ENCODE assay signal across 8 cellular contexts in the genomic region with DNA sequence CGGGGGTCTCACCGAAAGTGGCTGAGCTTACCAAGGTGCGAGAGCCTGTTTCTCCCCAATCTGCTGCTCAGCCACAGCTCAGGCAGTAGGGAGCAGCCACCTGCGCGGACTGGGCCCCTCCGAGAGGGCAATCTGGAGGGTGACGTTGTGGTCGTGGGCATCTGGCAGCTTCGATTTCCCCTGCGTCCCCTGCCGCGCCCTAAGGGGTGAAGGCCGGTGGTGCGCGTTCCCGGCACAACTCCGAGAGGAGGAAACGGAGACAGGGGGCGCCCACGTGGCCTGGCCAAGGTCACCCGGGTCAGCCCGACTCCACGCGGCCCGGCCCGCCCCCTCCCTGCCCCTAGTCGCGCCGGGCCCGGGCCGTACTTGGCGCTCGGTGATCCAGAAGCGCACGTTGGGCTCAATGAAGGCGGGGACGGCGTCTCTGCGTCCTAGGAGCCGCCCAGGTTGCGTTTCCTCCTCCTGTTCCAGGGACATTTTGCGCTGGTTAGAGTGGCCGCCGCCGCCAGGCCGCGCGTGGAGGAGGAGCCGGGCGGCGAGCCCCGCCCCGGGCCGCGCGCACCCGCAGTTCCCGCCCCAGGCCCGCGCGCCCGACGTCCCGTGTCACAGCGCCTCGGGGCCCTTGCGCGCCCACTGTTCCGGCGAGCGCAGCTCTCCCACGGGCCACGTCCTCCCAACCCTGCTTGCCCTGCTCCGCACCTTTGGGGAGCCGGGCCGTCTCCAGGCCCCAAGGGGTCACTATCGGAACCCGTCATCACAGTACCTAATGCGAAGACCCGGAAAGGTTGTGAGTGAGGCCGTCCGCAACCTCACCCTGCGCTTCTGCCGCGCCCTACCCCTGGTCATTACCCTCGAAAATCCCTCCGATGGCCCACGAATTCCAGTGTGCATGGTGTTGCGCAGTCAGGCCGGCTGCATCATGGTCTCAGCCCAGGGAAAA. TPM values are rescaled to one million over a fixed set of nuclear protein-coding genes. Genes with fewer than 3 reads are reported as not detected.
DNase-seq lines count a peak whose midpoint lies in the region; ATAC-seq and TF ChIP-seq lines count a peak whose summit lies in the region.

A gene with protein sequence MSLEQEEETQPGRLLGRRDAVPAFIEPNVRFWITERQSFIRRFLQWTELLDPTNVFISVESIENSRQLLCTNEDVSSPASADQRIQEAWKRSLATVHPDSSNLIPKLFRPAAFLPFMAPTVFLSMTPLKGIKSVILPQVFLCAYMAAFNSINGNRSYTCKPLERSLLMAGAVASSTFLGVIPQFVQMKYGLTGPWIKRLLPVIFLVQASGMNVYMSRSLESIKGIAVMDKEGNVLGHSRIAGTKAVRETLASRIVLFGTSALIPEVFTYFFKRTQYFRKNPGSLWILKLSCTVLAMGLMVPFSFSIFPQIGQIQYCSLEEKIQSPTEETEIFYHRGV (minus strand): TSS at position 544 of the 940 bp plus-strand sequence. CDS start 67 bp downstream, at position 477.

- H3K4me1 Mint-ChIP-seq in activated T-cell treated with anti-CD3 and anti-CD28 coated beads, Interleukin-2, amount 50 U/mL, for 24 hours (ENCODE audit: low read depth): peaks cover 44% of the 10 kb centered on the region
- H3K4me1 Mint-ChIP-seq in naive thymus-derived CD4-positive, alpha-beta T cell: peaks cover 22 to 39% (median 32%) of the 10 kb centered on the region in 7 donors
- H3K4me1 Mint-ChIP-seq in stimulated activated naive B cell treated with anti-CD40 and anti-IgM and Interleukin-4, amounts not matched to agents 10 μg/mL and 1 μg/mL and 100 μg/mL, for 72 hours: peaks cover 16 to 30% of the 10 kb centered on the region in 2 donors

- no peak for TF ChIP-seq CTCF in PC-9 (conservative IDR thresholded peaks at IDR 0.05)
- TF ChIP-seq CTCF in esophagus squamous epithelium (IDR thresholded peaks at IDR 0.05): peak in 3 of 6 experiments; percentile 5 to 17 (median 9)

- CTCF ChIA-PET in PC-9 (lab: Charles Lee): interaction anchor here (0.6 to 0.7 kb wide), 2 partner anchors 315 to 437 kb away, joined by 3 to 4 read pairs; no protein-coding TSS in a partner anchor
- CTCF ChIA-PET in naive thymus-derived CD4-positive, alpha-beta T cell (lab: Charles Lee): interaction anchor here (0.7 kb wide), 1 partner anchor 23 kb away, joined by 3 read pairs; no protein-coding TSS in a partner anchor

- no peaks in the 10 kb centered on the region for H3K9me3 ChIP-seq in PC-9 (ENCODE audit: insufficient read depth, low read depth)
- H3K9me3 ChIP-seq in esophagus squamous epithelium: no peaks in the 10 kb centered on the region
- H3K9me3 ChIP-seq in naive thymus-derived CD4-positive, alpha-beta T cell (ENCODE audit: control insufficient read depth in 2 of 3, low read length in 3 of 3): no peaks in the 10 kb centered on the region

- H3K79me2 ChIP-seq in PC-9 (ENCODE audit: low read depth): 0 out of 2 replicates have a peak, but pooled peaks cover 6% of the 10 kb centered on the region

- 0 to 1% methylated on average over 16 to 21 of the region's 90 CpGs for WGBS in esophagus squamous epithelium, 2 donors

- BruUV-seq in PC-9 (replicated peaks; lab: Mats Ljungman, UMichigan): no TSS peak

- no peaks in the 10 kb centered on the region for H3K27me3 ChIP-seq in PC-9 (ENCODE audit: insufficient read depth, low read depth)
- H3K27me3 ChIP-seq in esophagus squamous epithelium: no peaks in the 10 kb centered on the region
- no peaks in the 10 kb centered on the region for H3K27me3 ChIP-seq in naive thymus-derived CD4-positive, alpha-beta T cell (ENCODE audit: control insufficient read depth in 2 of 2, insufficient read depth in 2 of 2, low read length in 2 of 2)

- no peaks in the 10 kb centered on the region for H4K20me1 ChIP-seq in PC-9 (ENCODE audit: insufficient read depth)

- peak within 1 kb of the TSS; percentile 84 for H3K4me3 ChIP-seq in PC-9
- peak within 1 kb of the TSS; percentile 71 to 85 (median 80) for H3K4me3 ChIP-seq in esophagus squamous epithelium
- peak within 1 kb of the TSS; percentile 95 for H3K4me3 ChIP-seq in naive thymus-derived CD4-positive, alpha-beta T cell (ENCODE audit: low read length)

- H3K9me2 ChIP-seq in PC-9 (ENCODE audit: insufficient read depth): no peaks in the 10 kb centered on the region

- peak within 1 kb of the TSS; percentile 87 for H3K4me3 Mint-ChIP-seq in activated T-cell treated with anti-CD3 and anti-CD28 coated beads, Interleukin-2, amount 50 U/mL, for 24 hours
- H3K4me3 Mint-ChIP-seq in naive thymus-derived CD4-positive, alpha-beta T cell: peak within 1 kb of the TSS; percentile 89 to 95 (median 92)
- peak within 1 kb of the TSS; percentile 93 to 95 for H3K4me3 Mint-ChIP-seq in stimulated activated naive B cell treated with anti-CD40 and anti-IgM and Interleukin-4, amounts not matched to agents 10 μg/mL and 1 μg/mL and 100 μg/mL, for 72 hours

- H3K4me2 ChIP-seq in PC-9: peak within 1 kb of the TSS; percentile 87

- peaks cover 95% of the 10 kb centered on the region for H3K36me3 Mint-ChIP-seq in activated T-cell treated with anti-CD3 and anti-CD28 coated beads, Interleukin-2, amount 50 U/mL, for 24 hours (ENCODE audit: low read depth)
- peaks cover 7 to 28% (median 17%) of the 10 kb centered on the region in 5 donors for H3K36me3 Mint-ChIP-seq in naive thymus-derived CD4-positive, alpha-beta T cell
- H3K36me3 Mint-ChIP-seq in stimulated activated naive B cell treated with anti-CD40 and anti-IgM and Interleukin-4, amounts not matched to agents 10 μg/mL and 1 μg/mL and 100 μg/mL, for 72 hours: peaks cover 32 to 47% of the 10 kb centered on the region in 2 donors

- H3K36me3 ChIP-seq in PC-9 (ENCODE audit: low read depth) (no peaks in the 10 kb centered on the region), esophagus squamous epithelium (peaks cover 0 to 58% (median 20%) of the 10 kb centered on the region in 3 donors)
- peaks cover 0 to 43% (median 18%) of the 10 kb centered on the region in 3 experiments for H3K36me3 ChIP-seq in naive thymus-derived CD4-positive, alpha-beta T cell (ENCODE audit: control insufficient read depth in 2 of 3, insufficient read depth in 3 of 3, low read length in 3 of 3)

- peak; percentile 85 for DNase-seq in COLO668 (lab: John Stamatoyannopoulos, UW; ENCODE audit: unreplicated experiment)
- DNase-seq in PC-9: peak in 1 of 2 experiments; percentile 65
- DNase-seq in activated T-cell treated with anti-CD3 and anti-CD28 coated beads, Interleukin-2, amount 50 U/mL, for 24 hours: peak; percentile 91
- DNase-seq in esophagus squamous epithelium (lab: John Stamatoyannopoulos, UW): peak; percentile 36
- DNase-seq in naive thymus-derived CD4-positive, alpha-beta T cell: peak; percentile 72 to 87 (median 84)
- DNase-seq in stimulated activated naive B cell treated with anti-CD40 and anti-IgM and Interleukin-4, amounts not matched to agents 10 μg/mL and 1 μg/mL and 100 μg/mL, for 72 hours: peak; percentile 78

- intact Hi-C loops in PC-9 (cut with micrococcal nuclease; ENCODE audit: unreplicated experiment) (no loop called here), esophagus squamous epithelium (cut with DNase I) (no loop called here)
- intact Hi-C loops in naive thymus-derived CD4-positive, alpha-beta T cell (cut with micrococcal nuclease): loop anchor here (1.0 to 2.0 kb wide), 14 partner anchors 13 to 707 kb away; a partner anchor contains a TSS

- H3K27ac ChIP-seq in PC-9 (peak within 1 kb of the TSS; percentile 68), esophagus squamous epithelium (peak within 1 kb of the TSS; percentile 93 to 94 (median 94))
- peak within 1 kb of the TSS; percentile 88 for H3K27ac ChIP-seq in naive thymus-derived CD4-positive, alpha-beta T cell (ENCODE audit: low read depth, low read length)

- H3K9me3 Mint-ChIP-seq in activated T-cell treated with anti-CD3 and anti-CD28 coated beads, Interleukin-2, amount 50 U/mL, for 24 hours: no peaks in the 10 kb centered on the region
- no peaks in the 10 kb centered on the region for H3K9me3 Mint-ChIP-seq in naive thymus-derived CD4-positive, alpha-beta T cell
- no peaks in the 10 kb centered on the region for H3K9me3 Mint-ChIP-seq in stimulated activated naive B cell treated with anti-CD40 and anti-IgM and Interleukin-4, amounts not matched to agents 10 μg/mL and 1 μg/mL and 100 μg/mL, for 72 hours

- H2AFZ ChIP-seq in PC-9: peak within 1 kb of the TSS; percentile 99

- H3F3A ChIP-seq in PC-9 (ENCODE audit: insufficient read depth, low read depth): no peaks in the 10 kb centered on the region

- 0 out of 2 replicates have a peak, but pooled peaks cover 8% of the 10 kb centered on the region for H3K4me1 ChIP-seq in PC-9 (replicated peaks; ENCODE audit: insufficient read depth)
- peaks cover 7 to 41% (median 16%) of the 10 kb centered on the region in 3 donors for H3K4me1 ChIP-seq in esophagus squamous epithelium
- peaks cover 12 to 15% of the 10 kb centered on the region in 2 donors for H3K4me1 ChIP-seq in naive thymus-derived CD4-positive, alpha-beta T cell (ENCODE audit: control insufficient read depth in 2 of 2, insufficient read depth in 2 of 2, low read length in 2 of 2)

- H3K27ac Mint-ChIP-seq in activated T-cell treated with anti-CD3 and anti-CD28 coated beads, Interleukin-2, amount 50 U/mL, for 24 hours: peak within 1 kb of the TSS; percentile 95
- H3K27ac Mint-ChIP-seq in naive thymus-derived CD4-positive, alpha-beta T cell: peak within 1 kb of the TSS; percentile 85 to 98 (median 95)
- peak within 1 kb of the TSS; percentile 97 for H3K27ac Mint-ChIP-seq in stimulated activated naive B cell treated with anti-CD40 and anti-IgM and Interleukin-4, amounts not matched to agents 10 μg/mL and 1 μg/mL and 100 μg/mL, for 72 hours

- POLR2A ChIA-PET in PC-9 (lab: Charles Lee; ENCODE audit: unreplicated experiment): interaction anchor here (0.5 to 0.9 kb wide), 3 partner anchors 237 to 420 kb away, joined by 4 to 22 read pairs (median 7); no protein-coding TSS in a partner anchor
- POLR2A ChIA-PET in naive thymus-derived CD4-positive, alpha-beta T cell (lab: Charles Lee): interaction anchor here (0.5 to 1.3 kb wide), 11 partner anchors 9 to 707 kb away, joined by 3 to 5 read pairs (median 3); a partner anchor contains a TSS

- ATAC-seq in GM19351 (IDR thresholded peaks at IDR 0.05; ENCODE audit: unreplicated experiment): peak; percentile 89
- ATAC-seq in HG03469 (IDR thresholded peaks at IDR 0.05; ENCODE audit: unreplicated experiment): peak; percentile 77
- peak; percentile 98 for ATAC-seq in naive thymus-derived CD4-positive, alpha-beta T cell
- ATAC-seq in stimulated activated naive B cell treated with anti-CD40 and anti-IgM and Interleukin-4, amounts not matched to agents 10 μg/mL and 1 μg/mL and 100 μg/mL, for 72 hours (replicated peaks): peak; percentile 92 to 95

- no peaks in the 10 kb centered on the region for H3K27me3 Mint-ChIP-seq in activated T-cell treated with anti-CD3 and anti-CD28 coated beads, Interleukin-2, amount 50 U/mL, for 24 hours
- no peaks in the 10 kb centered on the region for H3K27me3 Mint-ChIP-seq in naive thymus-derived CD4-positive, alpha-beta T cell
- no peaks in the 10 kb centered on the region for H3K27me3 Mint-ChIP-seq in stimulated activated naive B cell treated with anti-CD40 and anti-IgM and Interleukin-4, amounts not matched to agents 10 μg/mL and 1 μg/mL and 100 μg/mL, for 72 hours

- peak in 3 of 4 donors; percentile 64 to 75 (median 67) for TF ChIP-seq POLR2A in esophagus squamous epithelium (IDR thresholded peaks at IDR 0.05)

RNA-seq across cellular contexts. Expression of the gene that starts here (rescaled TPM):
- total RNA-seq in PC-9 (2021) (15.4 and 18.3 TPM in 2 replicates), esophagus squamous epithelium (100 to 1,000 TPM in 1 of 4 donors, 10 to 100 TPM in 3; 13.8 to 120 (median 24.4) TPM)
- 10 to 100 TPM; 11.8 to 28.1 (median 23.1) TPM for total RNA-seq in naive thymus-derived CD4-positive, alpha-beta T cell
- 10 to 100 TPM; 19.1 to 27.1 TPM for polyA plus RNA-seq in naive thymus-derived CD4-positive, alpha-beta T cell

Comparison
In these comparisons a context has a peak if more than half of its experiments do, and no peak if none do; other contexts are left out.
1. intact Hi-C loops: an anchor here in naive thymus-derived CD4-positive, alpha-beta T cell (1.0 to 2.0 kb wide); none called in PC-9 and esophagus squamous epithelium.